22 cellular contexts compared by ENCODE assay signal in genomic region chr13:107299717-107300116, GRCh38.
"Had no signal": no experiment of that assay in that cellular context is flagged by ENCODE, and none has a peak within 500 bp of the region (broad histone marks: within the 10 kb centered on the region; RNA-seq: fewer than 3 reads in every experiment).

No MANE protein-coding gene starts in this region.

- H3K9me3 Mint-ChIP-seq: activated CD4-positive, alpha-beta memory T cell treated with anti-CD3 and anti-CD28 coated beads for 36 hours; activated CD4-positive, alpha-beta T cell treated with anti-CD3 and anti-CD28 coated beads, Interleukin-2, amount 10 ng/mL, durations not matched to agents 7 days and 5 days had no signal

- DNase-seq: activated CD4-positive, alpha-beta memory T cell treated with anti-CD3 and anti-CD28 coated beads for 36 hours; activated CD4-positive, alpha-beta T cell treated with anti-CD3 and anti-CD28 coated beads, Interleukin-2, amount 10 ng/mL, durations not matched to agents 7 days and 5 days; activated CD4-positive, CD25-positive, alpha-beta regulatory T cell; activated CD8-positive, alpha-beta memory T cell treated with anti-CD3 and anti-CD28 coated beads for 24 hours; activated naive CD4-positive, alpha-beta T cell treated with anti-CD3 and anti-CD28 coated beads, Interleukin-2, amount 50 U/mL, for 16 hours; activated naive CD8-positive, alpha-beta T cell treated with anti-CD3 and anti-CD28 coated beads, Interleukin-2, amount 10 ng/mL, durations not matched to agents 7 days and 5 days; activated T-cell treated with anti-CD3 and anti-CD28 coated beads, Interleukin-2, amount 50 U/mL, for 72 hours; adrenal gland; anterior cingulate cortex; caudate nucleus; Kasumi-1; KBM-7; NCI-H1048; NCI-H146; NCI-H187 treated with DMSO at 0.1 percent for 48 hours; NCI-H2171; NCI-H2227 treated with DMSO at 0.1 percent for 48 hours; NCI-H526; PC-9; SIG-M5; T-helper 1 cell had no signal

- H3K4me1 Mint-ChIP-seq: activated CD4-positive, alpha-beta T cell treated with anti-CD3 and anti-CD28 coated beads, Interleukin-2, amount 10 ng/mL, durations not matched to agents 7 days and 5 days; activated naive CD8-positive, alpha-beta T cell treated with anti-CD3 and anti-CD28 coated beads, Interleukin-2, amount 10 ng/mL, durations not matched to agents 7 days and 5 days had no signal

- H3K4me3 Mint-ChIP-seq: activated CD4-positive, alpha-beta memory T cell treated with anti-CD3 and anti-CD28 coated beads for 36 hours; activated CD4-positive, alpha-beta T cell treated with anti-CD3 and anti-CD28 coated beads, Interleukin-2, amount 10 ng/mL, durations not matched to agents 7 days and 5 days; activated naive CD8-positive, alpha-beta T cell treated with anti-CD3 and anti-CD28 coated beads, Interleukin-2, amount 10 ng/mL, durations not matched to agents 7 days and 5 days; activated T-cell treated with anti-CD3 and anti-CD28 coated beads, Interleukin-2, amount 50 U/mL, for 72 hours had no signal

- H3K36me3 Mint-ChIP-seq: activated CD4-positive, alpha-beta memory T cell treated with anti-CD3 and anti-CD28 coated beads for 36 hours; activated naive CD8-positive, alpha-beta T cell treated with anti-CD3 and anti-CD28 coated beads, Interleukin-2, amount 10 ng/mL, durations not matched to agents 7 days and 5 days had no signal

- ATAC-seq: activated T-cell treated with anti-CD3 and anti-CD28 coated beads, Interleukin-2, amount 50 U/mL, for 72 hours had no signal

- H3K4me3 ChIP-seq: adrenal gland, PC-9, SK-N-MC had no signal

- H3K27ac Mint-ChIP-seq: activated CD4-positive, alpha-beta memory T cell treated with anti-CD3 and anti-CD28 coated beads for 36 hours; activated CD4-positive, alpha-beta T cell treated with anti-CD3 and anti-CD28 coated beads, Interleukin-2, amount 10 ng/mL, durations not matched to agents 7 days and 5 days; activated naive CD8-positive, alpha-beta T cell treated with anti-CD3 and anti-CD28 coated beads, Interleukin-2, amount 10 ng/mL, durations not matched to agents 7 days and 5 days; activated T-cell treated with anti-CD3 and anti-CD28 coated beads, Interleukin-2, amount 50 U/mL, for 72 hours had no signal

- H3K27me3 Mint-ChIP-seq: activated CD4-positive, alpha-beta memory T cell treated with anti-CD3 and anti-CD28 coated beads for 36 hours; activated CD4-positive, alpha-beta T cell treated with anti-CD3 and anti-CD28 coated beads, Interleukin-2, amount 10 ng/mL, durations not matched to agents 7 days and 5 days; activated naive CD8-positive, alpha-beta T cell treated with anti-CD3 and anti-CD28 coated beads, Interleukin-2, amount 10 ng/mL, durations not matched to agents 7 days and 5 days had no signal
